In the genomic region with DNA sequence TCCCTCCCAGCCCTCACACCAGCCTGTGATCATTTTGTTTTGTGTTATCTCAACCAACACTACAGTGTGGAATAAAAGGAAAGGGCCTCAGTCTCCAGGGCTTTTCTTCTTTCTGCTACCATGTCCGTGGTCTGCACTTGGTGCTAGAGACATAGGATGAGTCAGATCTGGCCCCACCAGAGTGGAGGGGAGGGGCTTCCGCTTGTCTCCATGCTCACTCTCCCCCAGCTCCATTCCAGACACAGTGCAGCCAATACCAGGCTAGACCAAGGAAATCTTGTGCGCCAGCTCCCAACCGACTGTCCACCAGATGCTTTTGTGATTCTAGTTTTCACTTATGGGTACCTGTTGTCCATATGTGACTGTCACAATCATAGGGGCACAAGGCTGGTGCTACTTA, we compare ENCODE assay signal across 29 cellular contexts.
"Had no signal": no experiment of that assay in that cellular context is flagged by ENCODE, and none has a peak within 500 bp of the region (broad histone marks: within the 10 kb centered on the region; RNA-seq: fewer than 3 reads in every experiment).

No MANE protein-coding gene starts in this region.

- H3K4me1 ChIP-seq: esophagus squamous epithelium, heart right ventricle, lower lobe of right lung, prostate gland, right atrium auricular region, tibial nerve, upper lobe of left lung had no signal

- H3K27me3 ChIP-seq: esophagus squamous epithelium, heart right ventricle, right atrium auricular region, tibial nerve, upper lobe of left lung had no signal

- DNase-seq: dermis blood vessel endothelial cell; effector memory CD4-positive, alpha-beta T cell; esophagus squamous epithelium; foreskin melanocyte; glutamatergic neuron; heart right ventricle; hippocampal formation; kidney glomerular epithelial cell; left ventricle myocardium superior; lower lobe of right lung; naive thymus-derived CD8-positive, alpha-beta T cell; nephron progenitor cell; nucleus accumbens; stimulated activated CD4-positive, alpha-beta T cell treated with anti-CD3 and anti-CD28 coated beads, Interleukin-12 subunit alpha, Interleukin-12 subunit beta, amount 100 ng/mL, for 4 hours; stimulated activated CD4-positive, alpha-beta T cell treated with anti-CD3 and anti-CD28 coated beads, Interleukin-1b, Interleukin-23, amount 100 ng/mL, for 48 hours; stimulated activated CD4-positive, alpha-beta T cell treated with anti-CD3 and anti-CD28 coated beads, Interleukin-4, amount 100 ng/mL, for 1 hour; stimulated activated CD8-positive, alpha-beta memory T cell treated with anti-CD3 and anti-CD28 coated beads, Interleukin-4, amount 100 ng/mL, for 48 hours; stimulated activated naive CD4-positive, alpha-beta T cell; upper lobe of left lung had no signal

- FAIRE-seq: endothelial cell of umbilical vein, islet of Langerhans, urothelium cell line had no signal

- H3K27ac ChIP-seq: coronary artery, esophagus squamous epithelium, heart right ventricle, lower lobe of right lung, prostate gland, right atrium auricular region, thoracic aorta, tibial nerve, upper lobe of left lung had no signal

- H3K4me3 ChIP-seq: coronary artery, esophagus squamous epithelium, heart right ventricle, lower lobe of right lung, prostate gland, right atrium auricular region, smooth muscle cell, thoracic aorta, tibial nerve, upper lobe of left lung had no signal

- H3K36me3 Mint-ChIP-seq: naive thymus-derived CD8-positive, alpha-beta T cell had no signal

- H3K36me3 ChIP-seq: esophagus squamous epithelium, heart right ventricle, prostate gland, right atrium auricular region, thoracic aorta, tibial nerve had no signal

- H3K27ac Mint-ChIP-seq: naive thymus-derived CD8-positive, alpha-beta T cell; nephron progenitor cell had no signal

- H3K9me3 Mint-ChIP-seq: nephron progenitor cell had no signal

- H3K4me3 Mint-ChIP-seq: naive thymus-derived CD8-positive, alpha-beta T cell; nephron progenitor cell had no signal

- H3K9me3 ChIP-seq: esophagus squamous epithelium, heart right ventricle, lower lobe of right lung, prostate gland, right atrium auricular region, thoracic aorta, tibial nerve, upper lobe of left lung had no signal

- ATAC-seq: heart right ventricle; left ventricle myocardium superior; lower lobe of right lung; naive thymus-derived CD8-positive, alpha-beta T cell; sciatic nerve had no signal
